In genomic region chr5:177008716-177009115, GRCh38 we compare ENCODE assay signal across 15 cellular contexts. TPM values are rescaled to one million over a fixed set of nuclear protein-coding genes. Genes with fewer than 3 reads are reported as not detected.
A peak's percentile ranks its signal among the peaks of the same experiment; 100 is the strongest.
DNase-seq lines count a peak whose midpoint lies in the region; ATAC-seq and TF ChIP-seq lines count a peak whose summit lies in the region.
"Had no signal": no experiment of that assay in that cellular context is flagged by ENCODE, and none has a peak within 500 bp of the region (broad histone marks: within the 10 kb centered on the region; RNA-seq: fewer than 3 reads in every experiment).

No MANE protein-coding gene starts in this region.

- H2BK20ac ChIP-seq in IMR-90 (ENCODE audit: low read depth, low read length) = no peak overlapping the region

- H3K9me3 Mint-ChIP-seq in CD4-positive, alpha-beta T cell = peaks cover 6% of the 10 kb centered on the region
- H3K9me3 Mint-ChIP-seq: GM23338 had no signal

- H3K4me2 ChIP-seq in IMR-90 (ENCODE audit: low read depth, low read length) = no peak overlapping the region; the same call in 1 of the 2 replicates
- H3K4me2 ChIP-seq: A549, GM23338 had no signal

- no peaks in the 10 kb centered on the region for H3K27me3 ChIP-seq in CD4-positive, alpha-beta T cell (ENCODE audit: control insufficient read depth, insufficient read depth, low read length)
- H3K27me3 ChIP-seq in IMR-90 (ENCODE audit: control insufficient read depth, insufficient read depth, low read length) (no peaks in the 10 kb centered on the region), neutrophil (no peaks in the 10 kb centered on the region)
- H3K27me3 ChIP-seq: BE2C had no signal

- H3K14ac ChIP-seq in IMR-90 (replicated peaks; ENCODE audit: low read depth, low read length) = no peak overlapping the region

- H4K5ac ChIP-seq in IMR-90 (ENCODE audit: low read depth, low read length) = no peak overlapping the region

- H2AFZ ChIP-seq in IMR-90 (replicated peaks; ENCODE audit: low read length, poor library complexity) = no peak overlapping the region
- H2AFZ ChIP-seq: GM23338 had no signal

- intact Hi-C loops in CD4-positive, alpha-beta T cell (cut with DNase I, micrococcal nuclease) = loop anchor here in 1 of 2 experiments (5.0 to 10.0 kb wide), 4 partner anchors 129 to 1726 kb away; partner anchors contain the start of genes RNF44, TSPAN17 and ZNF354A
- intact Hi-C loops in IMR-90 (cut with micrococcal nuclease) = no loop called here

- H3K23ac ChIP-seq in IMR-90 (ENCODE audit: low read depth, low read length) = no peak overlapping the region

- dilution Hi-C loops in IMR-90 (cut with HindIII; ENCODE audit: low sequenced_read_pairs, unreplicated experiment) = no loop called here

- peaks cover 28% of the 10 kb centered on the region for H3K4me1 Mint-ChIP-seq in CD4-positive, alpha-beta T cell (ENCODE audit: low read depth)

- H2BK120ac ChIP-seq in IMR-90 (ENCODE audit: low read depth, low read length) = no peak overlapping the region

- H2BK15ac ChIP-seq in IMR-90 (ENCODE audit: low read depth, low read length) = no peak overlapping the region

- H4K8ac ChIP-seq in IMR-90 (ENCODE audit: low read depth in 2 of 2, low read length in 2 of 2) = no peak overlapping the region

- no peaks in the 10 kb centered on the region for H3K36me3 ChIP-seq in IMR-90 (ENCODE audit: control insufficient read depth, insufficient read depth, low read length)
- no peaks in the 10 kb centered on the region for H3K36me3 ChIP-seq in neutrophil

- no peak overlapping the region for H3K18ac ChIP-seq in IMR-90 (ENCODE audit: low read depth, low read length)

- POLR2A ChIA-PET in CD4-positive, alpha-beta T cell (lab: Charles Lee) = no interaction called here
- POLR2A ChIA-PET in IMR-90 (lab: Charles Lee; ENCODE audit: unreplicated experiment) = no interaction called here

- H3K36me3 Mint-ChIP-seq in CD4-positive, alpha-beta T cell (ENCODE audit: low read depth) = peaks cover 13% of the 10 kb centered on the region

- H3K4me3 ChIP-seq in IMR-90 (ENCODE audit: insufficient read depth, low read depth, low read length) (no peak overlapping the region), fibroblast of villous mesenchyme (ENCODE audit: low read depth, low read length) (no peak overlapping the region), neutrophil (ENCODE audit: low read depth in 1 of 2, low read length in 1 of 2) (no peak overlapping the region)
- H3K4me3 ChIP-seq: A549, GM23338 had no signal

- peak overlapping the region; percentile 88 for H3K4me3 Mint-ChIP-seq in CD4-positive, alpha-beta T cell
- H3K4me3 Mint-ChIP-seq: GM23338 had no signal

- H3K27ac ChIP-seq in CD4-positive, alpha-beta T cell (ENCODE audit: low read depth, low read length) = no peak overlapping the region
- H3K27ac ChIP-seq in IMR-90 (ENCODE audit: insufficient read depth, low read length) (peak overlapping the region; percentile 18; the same call in 1 of the 2 replicates), neutrophil (peak overlapping the region; percentile 31)
- H3K27ac ChIP-seq: A549, C4-2B had no signal

- H3K9me3 ChIP-seq in CD4-positive, alpha-beta T cell (ENCODE audit: control insufficient read depth, low read length) = no peaks in the 10 kb centered on the region
- H3K9me3 ChIP-seq in IMR-90 (ENCODE audit: control insufficient read depth, insufficient read depth, low read length) (no peaks in the 10 kb centered on the region), neutrophil (no peaks in the 10 kb centered on the region)
- H3K9me3 ChIP-seq: A549, BE2C, Caco-2 had no signal

- no peak for TF ChIP-seq RAD21 in IMR-90 (IDR thresholded peaks at IDR 0.05; ENCODE audit: low read length)

- H3K27me3 Mint-ChIP-seq in CD4-positive, alpha-beta T cell = no peaks in the 10 kb centered on the region
- H3K27me3 Mint-ChIP-seq: CD8-positive, alpha-beta memory T cell had no signal

- peaks cover 0 to 27% of the 10 kb centered on the region in 2 experiments; a peak in 2 of 4 replicates for H3K79me1 ChIP-seq in IMR-90 (ENCODE audit: low read depth in 1 of 2, low read length in 2 of 2)

- in situ Hi-C loops in IMR-90 (cut with MboI; ENCODE audit: low sequenced_read_pairs) = no loop called here

- H3K9ac ChIP-seq in IMR-90 (ENCODE audit: low read depth, low read length) = no peak overlapping the region

- no peak overlapping the region for H3K56ac ChIP-seq in IMR-90 (ENCODE audit: extremely low read depth, insufficient read depth, low read length)

- no peak overlapping the region for H3K4ac ChIP-seq in IMR-90 (ENCODE audit: low read depth, low read length)

- no peak for TF ChIP-seq CTCF in CD4-positive, alpha-beta T cell (IDR thresholded peaks at IDR 0.05)
- no peak for TF ChIP-seq CTCF in IMR-90 (conservative IDR thresholded peaks at IDR 0.05; ENCODE audit: low read depth, low read length)
- TF ChIP-seq CTCF in fibroblast of villous mesenchyme (IDR thresholded peaks at IDR 0.05; ENCODE audit: insufficient read depth, low read depth, low read length) = no peak
- TF ChIP-seq CTCF in neutrophil (IDR thresholded peaks at IDR 0.05) = no peak

- no peak for DNase-seq in CD4-positive, alpha-beta T cell
- DNase-seq in IMR-90 (no peak), fibroblast of villous mesenchyme (ENCODE audit: low read depth) (peak; percentile 62)
- DNase-seq: BE2C; Caco-2; CD8-positive, alpha-beta memory T cell; DND-41; GDM1; H7 had no signal

- BruUV-seq in IMR-90 (replicated peaks; lab: Mats Ljungman, UMichigan) = no TSS peak

- WGBS in IMR-90 (ENCODE audit: extremely low coverage in 2 of 2, insufficient read length in 1 of 2), 2 experiments = no CpG with 5 or more reads among the region's 2 CpGs

- CTCF ChIA-PET in CD4-positive, alpha-beta T cell (lab: Charles Lee) = interaction anchor here (0.7 kb wide), 1 partner anchor 23 kb away, joined by 3 read pairs; no protein-coding TSS in a partner anchor
- CTCF ChIA-PET in IMR-90 (lab: Yijun Ruan, JAX) = interaction anchor here (1.4 kb wide), 1 partner anchor 12 kb away, joined by 3 read pairs; no protein-coding TSS in a partner anchor

- H3K9me1 ChIP-seq in IMR-90 (ENCODE audit: insufficient read depth, low read length) = peaks cover 2% of the 10 kb centered on the region

- H2BK5ac ChIP-seq in IMR-90 (ENCODE audit: low read depth, low read length, poor library complexity, severe bottlenecking) = no peak overlapping the region

- H3K4me1 ChIP-seq in IMR-90 (ENCODE audit: control insufficient read depth, insufficient read depth, low read length) = peaks cover 7% of the 10 kb centered on the region
- peaks cover 20 to 21% of the 10 kb centered on the region in 2 experiments for H3K4me1 ChIP-seq in neutrophil (ENCODE audit: control insufficient read depth in 1 of 2, insufficient read depth in 1 of 2, low read depth in 1 of 2, low read length in 1 of 2)

- H3K27ac Mint-ChIP-seq in CD4-positive, alpha-beta T cell = peak overlapping the region; percentile 21
- H3K27ac Mint-ChIP-seq: GM23338 had no signal

- no peak for TF ChIP-seq POLR2A in IMR-90 (IDR thresholded peaks at IDR 0.05; ENCODE audit: low read depth, low read length)

- H4K20me1 ChIP-seq in IMR-90 (ENCODE audit: insufficient read depth, low read length) = peaks cover 28% of the 10 kb centered on the region

- no peak for ATAC-seq in CD4-positive, alpha-beta T cell (ENCODE audit: poor library complexity)
- ATAC-seq in IMR-90 (ENCODE audit: low read depth) (no peak), GM18870 (IDR thresholded peaks at IDR 0.05; ENCODE audit: unreplicated experiment) (no peak), HG02840 (IDR thresholded peaks at IDR 0.05; ENCODE audit: low FRiP score, unreplicated experiment) (no peak)
- ATAC-seq: A549, GM23338 had no signal

- H4K91ac ChIP-seq in IMR-90 (ENCODE audit: insufficient read depth, low read depth, low read length) = no peak overlapping the region

- no peak overlapping the region for H2AK5ac ChIP-seq in IMR-90 (ENCODE audit: low read depth, low read length)

- H2AK9ac ChIP-seq in IMR-90 (replicated peaks; ENCODE audit: low read depth, low read length, poor library complexity) = no peak overlapping the region

TF ChIP-seq in IMR-90, 13 proteins besides CTCF, POLR2A, EP300 and RAD21 (continues in another document):
- no peak for TF ChIP-seq RFX5 (IDR thresholded peaks at IDR 0.05; ENCODE audit: low read depth, low read length)
- TF ChIP-seq, protein P1, sequence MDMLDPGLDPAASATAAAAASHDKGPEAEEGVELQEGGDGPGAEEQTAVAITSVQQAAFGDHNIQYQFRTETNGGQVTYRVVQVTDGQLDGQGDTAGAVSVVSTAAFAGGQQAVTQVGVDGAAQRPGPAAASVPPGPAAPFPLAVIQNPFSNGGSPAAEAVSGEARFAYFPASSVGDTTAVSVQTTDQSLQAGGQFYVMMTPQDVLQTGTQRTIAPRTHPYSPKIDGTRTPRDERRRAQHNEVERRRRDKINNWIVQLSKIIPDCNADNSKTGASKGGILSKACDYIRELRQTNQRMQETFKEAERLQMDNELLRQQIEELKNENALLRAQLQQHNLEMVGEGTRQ (IDR thresholded peaks at IDR 0.05; ENCODE audit: low read depth, low read length) = no peak
- TF ChIP-seq FOS (IDR thresholded peaks at IDR 0.05; ENCODE audit: low read depth, low read length) = no peak
- TF ChIP-seq BHLHE40 (IDR thresholded peaks at IDR 0.05; ENCODE audit: low read depth, low read length) = no peak
- no peak for TF ChIP-seq MAZ (IDR thresholded peaks at IDR 0.05; ENCODE audit: borderline replicate concordance, low read depth, low read length)
- TF ChIP-seq CEBPB (IDR thresholded peaks at IDR 0.05; ENCODE audit: low read depth, low read length) = no peak
- no peak for TF ChIP-seq SMC3 (IDR thresholded peaks at IDR 0.05; ENCODE audit: low read depth, low read length)
- no peak for TF ChIP-seq RCOR1 (IDR thresholded peaks at IDR 0.05; ENCODE audit: insufficient replicate concordance, low read length)
- no peak for TF ChIP-seq MAFK (IDR thresholded peaks at IDR 0.05; ENCODE audit: low read depth, low read length)
- TF ChIP-seq MXI1 (IDR thresholded peaks at IDR 0.05; ENCODE audit: borderline replicate concordance, low read depth, low read length) = no peak
- no peak for TF ChIP-seq CHD1 (IDR thresholded peaks at IDR 0.05; ENCODE audit: low read depth, low read length)

RNA-seq across cellular contexts. Expression of gene UIMC1, which starts 2.1 kb away (rescaled TPM):
- 10 to 100 TPM; 42.3 to 50.8 TPM for total RNA-seq in CD4-positive, alpha-beta T cell
- total RNA-seq in IMR-90 (2012; rRNA removed) (23.1 and 27.6 TPM in 2 replicates), fibroblast of villous mesenchyme (59.2 and 63.1 TPM in 2 replicates)
- polyA plus RNA-seq in IMR-90 (2012; rRNA removed) = 15.7 and 19.5 TPM in 2 replicates
- 4.3 and 9.8 TPM in 2 replicates for polyA plus RNA-seq in IMR-90 (2012; cell fraction: cytosol; rRNA removed)
- 5.1 and 39.3 TPM in 2 replicates for polyA plus RNA-seq in IMR-90 (2012; cell fraction: nucleus; rRNA removed; ENCODE audit: low replicate concordance)

RNA-seq across cellular contexts. Expression of gene ZNF346, which starts 13.8 kb away (rescaled TPM):
- total RNA-seq in CD4-positive, alpha-beta T cell = 10 to 100 TPM; 14.3 to 19.0 TPM
- total RNA-seq in IMR-90 (2012; rRNA removed) = 14.7 and 15.1 TPM in 2 replicates
- 15.7 and 17.0 TPM in 2 replicates for polyA plus RNA-seq in IMR-90 (2012; rRNA removed)
- 10.1 and 10.8 TPM in 2 replicates for polyA plus RNA-seq in IMR-90 (2012; cell fraction: cytosol; rRNA removed)
- 18.8 and 24.7 TPM in 2 replicates for polyA plus RNA-seq in IMR-90 (2012; cell fraction: nucleus; rRNA removed; ENCODE audit: low replicate concordance)
- total RNA-seq in fibroblast of villous mesenchyme = 20.3 and 20.6 TPM in 2 replicates
